ENCODE assay signal across 8 cellular contexts in genomic region chr6:53651764-53652401, GRCh38. TPM values are rescaled to one million over a fixed set of nuclear protein-coding genes. Genes with fewer than 3 reads are reported as not detected.
DNase-seq lines count a peak whose midpoint lies in the region; TF ChIP-seq lines count a peak whose summit lies in the region.

No MANE protein-coding gene starts in this region.

- H3K4me1 Mint-ChIP-seq in activated naive CD4-positive, alpha-beta T cell treated with anti-CD3 and anti-CD28 coated beads, Interleukin-2, amount 50 U/mL, for 24 hours = peaks cover 29% of the 10 kb centered on the region

- H2AFZ ChIP-seq in parathyroid adenoma = peak overlapping the region; percentile 88

- peak overlapping the region; percentile 84 for H3K4me2 ChIP-seq in parathyroid adenoma (ENCODE audit: low read length)

- no peaks in the 10 kb centered on the region for H3K27me3 ChIP-seq in parathyroid adenoma (ENCODE audit: control insufficient read depth, insufficient read depth, low read length)
- no peaks in the 10 kb centered on the region for H3K27me3 ChIP-seq in tibial nerve

- H3K9me3 Mint-ChIP-seq in activated naive CD4-positive, alpha-beta T cell treated with anti-CD3 and anti-CD28 coated beads, Interleukin-2, amount 50 U/mL, for 24 hours = no peaks in the 10 kb centered on the region

- TF ChIP-seq EP300 in tibial nerve (IDR thresholded peaks at IDR 0.05) = peak in 1 of 2 donors; percentile 26

- peak overlapping the region; percentile 24 for H3K27ac ChIP-seq in KOPT-K1 (ENCODE audit: low read depth, low read length, poor library complexity, severe bottlenecking)
- peak overlapping the region; percentile 73 for H3K27ac ChIP-seq in parathyroid adenoma
- peak overlapping the region in 2 of 4 donors; percentile 60 to 79 for H3K27ac ChIP-seq in tibial nerve

- H3K9me3 ChIP-seq in KOPT-K1 (ENCODE audit: insufficient read depth, low read length, poor library complexity, severe bottlenecking) = no peaks in the 10 kb centered on the region
- H3K9me3 ChIP-seq in parathyroid adenoma (ENCODE audit: control insufficient read depth, low read length) = no peaks in the 10 kb centered on the region
- H3K9me3 ChIP-seq in tibial nerve = no peaks in the 10 kb centered on the region

- H3K36me3 Mint-ChIP-seq in activated naive CD4-positive, alpha-beta T cell treated with anti-CD3 and anti-CD28 coated beads, Interleukin-2, amount 50 U/mL, for 24 hours = no peaks in the 10 kb centered on the region

- H3K79me2 ChIP-seq in parathyroid adenoma = no peaks in the 10 kb centered on the region

- H3K4me3 Mint-ChIP-seq in activated naive CD4-positive, alpha-beta T cell treated with anti-CD3 and anti-CD28 coated beads, Interleukin-2, amount 50 U/mL, for 24 hours = peak overlapping the region; percentile 93

- intact Hi-C loops in cardiac septum (cut with DNase I) = loop anchor here (2.0 to 5.0 kb wide), 2 partner anchors 105 to 159 kb away; partner anchors contain the start of gene GCLC

- H3K36me3 ChIP-seq in KOPT-K1 (ENCODE audit: insufficient read depth, low read length) (no peaks in the 10 kb centered on the region), parathyroid adenoma (ENCODE audit: control insufficient read depth, insufficient read depth, low read length) (no peaks in the 10 kb centered on the region), tibial nerve (no peaks in the 10 kb centered on the region)

- no peaks in the 10 kb centered on the region for H3K4me1 ChIP-seq in parathyroid adenoma
- H3K4me1 ChIP-seq in tibial nerve = peaks cover 0 to 16% (median 0%) of the 10 kb centered on the region in 4 donors

- whole genome bisulfite sequencing in tibial nerve, 2 donors = 2% methylated on average over 15 to 37 of the region's 68 CpGs

- TF ChIP-seq CTCF in parathyroid adenoma (IDR thresholded peaks at IDR 0.05) = peak; percentile 45
- peak in 4 of 5 experiments; percentile 13 to 59 (median 40) for TF ChIP-seq CTCF in tibial nerve (IDR thresholded peaks at IDR 0.05)

- DNase-seq in EH (ENCODE audit: low read depth) = peak; percentile 69
- DNase-seq in GOT3 (lab: John Stamatoyannopoulos, UW) = peak; percentile 50
- DNase-seq in SK-N-DZ (ENCODE audit: low spot score) = peak; percentile 81
- peak; percentile 87 for DNase-seq in cardiac septum (ENCODE audit: low spot score)
- peak; percentile 21 to 23 for DNase-seq in tibial nerve (ENCODE audit: low spot score in 2 of 2)

- no peak overlapping the region for H3K9ac ChIP-seq in parathyroid adenoma

- no peaks in the 10 kb centered on the region for H3K27me3 Mint-ChIP-seq in activated naive CD4-positive, alpha-beta T cell treated with anti-CD3 and anti-CD28 coated beads, Interleukin-2, amount 50 U/mL, for 24 hours

- H3K27ac Mint-ChIP-seq in activated naive CD4-positive, alpha-beta T cell treated with anti-CD3 and anti-CD28 coated beads, Interleukin-2, amount 50 U/mL, for 24 hours = peak overlapping the region; percentile 90

- H3K4me3 ChIP-seq in parathyroid adenoma (ENCODE audit: low read depth, low read length) = peak overlapping the region; percentile 62
- H3K4me3 ChIP-seq in tibial nerve = peak overlapping the region; percentile 46 to 68 (median 58)

- no peak for TF ChIP-seq POLR2A in tibial nerve (IDR thresholded peaks at IDR 0.05)

RNA-seq across cellular contexts. Expression of gene KLHL31, which starts 13.7 kb away (rescaled TPM):
- 0.13 and 0.17 TPM in 2 replicates for polyA plus RNA-seq in SK-N-DZ (2014; cell fraction: cytosol; rRNA removed)
- 0.21 and 0.83 TPM in 2 replicates for polyA plus RNA-seq in SK-N-DZ (2014; cell fraction: nucleus; rRNA removed)
- total RNA-seq in cardiac septum = 188 TPM
- total RNA-seq in tibial nerve = 1 to 10 TPM; 1.5 to 5.5 (median 4.1) TPM

Comparison
In these comparisons a context has a peak if more than half of its experiments do, and no peak if none do; other contexts are left out.
1. DNase-seq: peak in every context shown above with its lines; median percentile 87 in cardiac septum; 81 in SK-N-DZ; 69 in EH; 50 in GOT3; 22 in tibial nerve.
2. RNA of gene KLHL31, which starts 13.7 kb away (total RNA-seq): 188 TPM in cardiac septum (single experiment); 1.5 to 5.5 TPM in tibial nerve; every median in the first group is over 10 times any median in the second.